Comparison of ENCODE assay signal across 1 cellular context in the genomic region with DNA sequence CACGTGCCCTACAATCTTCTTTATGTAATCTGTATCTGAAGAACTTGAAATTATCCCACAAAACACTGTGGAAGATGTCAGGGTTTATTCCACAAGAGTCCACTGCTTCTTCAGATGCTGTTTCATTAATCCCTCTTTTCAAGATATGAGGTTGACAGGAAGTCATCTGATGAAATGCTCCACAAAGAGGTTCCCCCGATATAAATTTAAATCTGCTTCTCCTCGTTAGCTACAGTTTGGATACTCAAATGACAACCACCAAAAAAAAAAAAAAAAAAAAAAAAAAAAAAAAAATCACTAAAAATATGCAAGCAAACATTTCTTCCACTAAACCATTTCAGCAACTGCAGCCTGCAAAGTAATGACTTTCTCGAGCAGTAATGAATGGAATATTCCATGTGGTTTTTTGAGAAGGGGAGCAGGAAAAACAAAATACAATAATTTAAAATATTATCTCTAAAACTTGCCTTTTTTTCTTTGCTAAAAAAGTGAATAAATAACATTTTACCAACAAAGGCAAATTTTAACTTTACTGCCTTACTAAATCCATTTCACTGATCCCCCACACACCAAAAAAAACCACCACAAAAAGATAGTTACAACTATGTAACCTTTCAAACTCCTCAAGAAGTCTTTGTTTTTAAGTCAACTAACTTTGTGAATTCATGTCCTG.
A peak's percentile ranks its signal among the peaks of the same experiment; 100 is the strongest.
TF ChIP-seq lines count a peak whose summit lies in the region.

No MANE protein-coding gene starts in this region.

TF ChIP-seq in K562, 482 proteins besides CTCF, POLR2A, EP300 and RAD21:
- TF ChIP-seq ATF7 (IDR thresholded peaks at IDR 0.05) (peak; percentile 37; the same call in 1 of the 2 replicates), NRF1 (conservative IDR thresholded peaks at IDR 0.05 in 1 of 2, IDR thresholded peaks at IDR 0.05 in 1 of 2) (no peak), SIRT6 (IDR thresholded peaks at IDR 0.05; ENCODE audit: low read depth, low read length) (no peak), CBX8 (IDR thresholded peaks at IDR 0.05; ENCODE audit: borderline replicate concordance, extremely low read depth, low read depth, low read length, poor library complexity, severe bottlenecking) (no peak)
- TF ChIP-seq, protein P1, sequence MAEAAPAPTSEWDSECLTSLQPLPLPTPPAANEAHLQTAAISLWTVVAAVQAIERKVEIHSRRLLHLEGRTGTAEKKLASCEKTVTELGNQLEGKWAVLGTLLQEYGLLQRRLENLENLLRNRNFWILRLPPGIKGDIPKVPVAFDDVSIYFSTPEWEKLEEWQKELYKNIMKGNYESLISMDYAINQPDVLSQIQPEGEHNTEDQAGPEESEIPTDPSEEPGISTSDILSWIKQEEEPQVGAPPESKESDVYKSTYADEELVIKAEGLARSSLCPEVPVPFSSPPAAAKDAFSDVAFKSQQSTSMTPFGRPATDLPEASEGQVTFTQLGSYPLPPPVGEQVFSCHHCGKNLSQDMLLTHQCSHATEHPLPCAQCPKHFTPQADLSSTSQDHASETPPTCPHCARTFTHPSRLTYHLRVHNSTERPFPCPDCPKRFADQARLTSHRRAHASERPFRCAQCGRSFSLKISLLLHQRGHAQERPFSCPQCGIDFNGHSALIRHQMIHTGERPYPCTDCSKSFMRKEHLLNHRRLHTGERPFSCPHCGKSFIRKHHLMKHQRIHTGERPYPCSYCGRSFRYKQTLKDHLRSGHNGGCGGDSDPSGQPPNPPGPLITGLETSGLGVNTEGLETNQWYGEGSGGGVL (CRISPR knock-in tag; IDR thresholded peaks at IDR 0.05), result no peak
- TF ChIP-seq, protein P2, sequence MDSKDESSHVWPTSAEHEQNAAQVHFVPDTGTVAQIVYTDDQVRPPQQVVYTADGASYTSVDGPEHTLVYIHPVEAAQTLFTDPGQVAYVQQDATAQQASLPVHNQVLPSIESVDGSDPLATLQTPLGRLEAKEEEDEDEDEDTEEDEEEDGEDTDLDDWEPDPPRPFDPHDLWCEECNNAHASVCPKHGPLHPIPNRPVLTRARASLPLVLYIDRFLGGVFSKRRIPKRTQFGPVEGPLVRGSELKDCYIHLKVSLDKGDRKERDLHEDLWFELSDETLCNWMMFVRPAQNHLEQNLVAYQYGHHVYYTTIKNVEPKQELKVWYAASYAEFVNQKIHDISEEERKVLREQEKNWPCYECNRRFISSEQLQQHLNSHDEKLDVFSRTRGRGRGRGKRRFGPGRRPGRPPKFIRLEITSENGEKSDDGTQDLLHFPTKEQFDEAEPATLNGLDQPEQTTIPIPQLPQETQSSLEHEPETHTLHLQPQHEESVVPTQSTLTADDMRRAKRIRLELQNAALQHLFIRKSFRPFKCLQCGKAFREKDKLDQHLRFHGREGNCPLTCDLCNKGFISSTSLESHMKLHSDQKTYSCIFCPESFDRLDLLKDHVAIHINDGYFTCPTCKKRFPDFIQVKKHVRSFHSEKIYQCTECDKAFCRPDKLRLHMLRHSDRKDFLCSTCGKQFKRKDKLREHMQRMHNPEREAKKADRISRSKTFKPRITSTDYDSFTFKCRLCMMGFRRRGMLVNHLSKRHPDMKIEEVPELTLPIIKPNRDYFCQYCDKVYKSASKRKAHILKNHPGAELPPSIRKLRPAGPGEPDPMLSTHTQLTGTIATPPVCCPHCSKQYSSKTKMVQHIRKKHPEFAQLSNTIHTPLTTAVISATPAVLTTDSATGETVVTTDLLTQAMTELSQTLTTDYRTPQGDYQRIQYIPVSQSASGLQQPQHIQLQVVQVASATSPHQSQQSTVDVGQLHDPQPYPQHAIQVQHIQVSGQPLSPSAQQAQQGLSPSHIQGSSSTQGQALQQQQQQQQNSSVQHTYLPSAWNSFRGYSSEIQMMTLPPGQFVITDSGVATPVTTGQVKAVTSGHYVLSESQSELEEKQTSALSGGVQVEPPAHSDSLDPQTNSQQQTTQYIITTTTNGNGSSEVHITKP (IDR thresholded peaks at IDR 0.05; ENCODE audit: partially characterized antibody), result peak; percentile 95
- TF ChIP-seq, protein P3, sequence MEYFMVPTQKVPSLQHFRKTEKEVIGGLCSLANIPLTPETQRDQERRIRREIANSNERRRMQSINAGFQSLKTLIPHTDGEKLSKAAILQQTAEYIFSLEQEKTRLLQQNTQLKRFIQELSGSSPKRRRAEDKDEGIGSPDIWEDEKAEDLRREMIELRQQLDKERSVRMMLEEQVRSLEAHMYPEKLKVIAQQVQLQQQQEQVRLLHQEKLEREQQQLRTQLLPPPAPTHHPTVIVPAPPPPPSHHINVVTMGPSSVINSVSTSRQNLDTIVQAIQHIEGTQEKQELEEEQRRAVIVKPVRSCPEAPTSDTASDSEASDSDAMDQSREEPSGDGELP (CRISPR knock-in tag; IDR thresholded peaks at IDR 0.05; ENCODE audit: borderline replicate concordance), result no peak
TF ChIP-seq in K562: peak in this region for 2.
